Comparison of ENCODE assay signal across 11 cellular contexts in genomic region chr3:126287171-126287535, GRCh38.
DNase-seq lines count a peak whose midpoint lies in the region; ATAC-seq and TF ChIP-seq lines count a peak whose summit lies in the region.
"Had no signal": no experiment of that assay in that cellular context is flagged by ENCODE, and none has a peak within 500 bp of the region (broad histone marks: within the 10 kb centered on the region; RNA-seq: fewer than 3 reads in every experiment).

No MANE protein-coding gene starts in this region.

- no peaks in the 10 kb centered on the region; the same call in 1 of the 2 replicates for H3K27me3 ChIP-seq in GM23248 (replicated peaks; ENCODE audit: insufficient read depth)

- H3K4me1 ChIP-seq in GM23248 (ENCODE audit: insufficient read depth): peaks cover 14% of the 10 kb centered on the region

- H3K9ac ChIP-seq in GM23248: peak overlapping the region; percentile 60
- H3K9ac ChIP-seq: KMS-11 had no signal

- peaks cover 14% of the 10 kb centered on the region; the same call in 1 of the 2 replicates for H3F3A ChIP-seq in GM23248 (ENCODE audit: insufficient read depth)

- WGBS in GM23248 (ENCODE audit: low coverage in 1 of 2, low lambda C conversion rate in 2 of 2, missing lambda C conversion rate in 2 of 2), 2 experiments: 27 to 31% methylated on average over 6 to 7 of the region's 7 CpGs

- DNase-seq in GM23248 (no peak), cardiac fibroblast (ENCODE audit: low read depth in 2 of 2) (no peak), skeletal muscle cell (ENCODE audit: low read depth) (no peak), NCI-H524 (lab: John Stamatoyannopoulos, UW) (no peak), dedifferentiated amniotic fluid mesenchymal stem cell (ENCODE audit: extremely low spot score) (no peak)
- DNase-seq in activated naive CD4-positive, alpha-beta T cell treated with anti-CD3 and anti-CD28 coated beads, Interleukin-2, amount 50 U/mL, for 16 hours: no peak
- DNase-seq: activated naive CD8-positive, alpha-beta T cell treated with anti-CD3 and anti-CD28 coated beads, Interleukin-2, amount 10 ng/mL, durations not matched to agents 7 days and 5 days; stimulated activated CD4-positive, alpha-beta T cell treated with anti-CD3 and anti-CD28 coated beads, Interleukin-1b, Interleukin-23, amount 100 ng/mL, for 48 hours had no signal

- H3K36me3 ChIP-seq in GM23248 (ENCODE audit: low read depth): no peaks in the 10 kb centered on the region

- TF ChIP-seq CTCF in cardiac fibroblast (IDR thresholded peaks at IDR 0.05; ENCODE audit: low read depth, low read length): no peak

- ATAC-seq in GM21447 (IDR thresholded peaks at IDR 0.05; ENCODE audit: unreplicated experiment): no peak

- no peaks in the 10 kb centered on the region for H3K9me3 ChIP-seq in GM23248 (ENCODE audit: low read depth)
- no peaks in the 10 kb centered on the region for H3K9me3 ChIP-seq in iPS-18c (ENCODE audit: control insufficient read depth, insufficient read depth, low read length)

- no peaks in the 10 kb centered on the region for H3K9me2 ChIP-seq in GM23248 (ENCODE audit: insufficient read depth)

- H2AFZ ChIP-seq in GM23248: peak overlapping the region; percentile 90

- H3K4me3 ChIP-seq in GM23248 (peak overlapping the region; percentile 74), cardiac fibroblast (replicated peaks in 1 of 2; ENCODE audit: low read depth in 2 of 2, low read length in 2 of 2) (peak overlapping the region; percentile 35 to 44), iPS-18c (ENCODE audit: insufficient read depth, low read depth, low read length) (peak overlapping the region; percentile 61), skeletal muscle cell (ENCODE audit: low read depth, low read length) (peak overlapping the region; percentile 52)

- H3K27ac ChIP-seq in GM23248: no peak overlapping the region
- H3K27ac ChIP-seq: KMS-11 had no signal

- no peaks in the 10 kb centered on the region for H4K20me1 ChIP-seq in GM23248 (ENCODE audit: insufficient read depth)

- in situ Hi-C loops in GM23248 (cut with MboI): no loop called here

- no peaks in the 10 kb centered on the region for H3K79me2 ChIP-seq in GM23248 (ENCODE audit: insufficient read depth)

- H3K4me2 ChIP-seq in GM23248 (ENCODE audit: unreplicated experiment): peak overlapping the region; percentile 92
- H3K4me2 ChIP-seq: KMS-11 had no signal
